Comparison of ENCODE assay signal across 8 cellular contexts in the genomic region with DNA sequence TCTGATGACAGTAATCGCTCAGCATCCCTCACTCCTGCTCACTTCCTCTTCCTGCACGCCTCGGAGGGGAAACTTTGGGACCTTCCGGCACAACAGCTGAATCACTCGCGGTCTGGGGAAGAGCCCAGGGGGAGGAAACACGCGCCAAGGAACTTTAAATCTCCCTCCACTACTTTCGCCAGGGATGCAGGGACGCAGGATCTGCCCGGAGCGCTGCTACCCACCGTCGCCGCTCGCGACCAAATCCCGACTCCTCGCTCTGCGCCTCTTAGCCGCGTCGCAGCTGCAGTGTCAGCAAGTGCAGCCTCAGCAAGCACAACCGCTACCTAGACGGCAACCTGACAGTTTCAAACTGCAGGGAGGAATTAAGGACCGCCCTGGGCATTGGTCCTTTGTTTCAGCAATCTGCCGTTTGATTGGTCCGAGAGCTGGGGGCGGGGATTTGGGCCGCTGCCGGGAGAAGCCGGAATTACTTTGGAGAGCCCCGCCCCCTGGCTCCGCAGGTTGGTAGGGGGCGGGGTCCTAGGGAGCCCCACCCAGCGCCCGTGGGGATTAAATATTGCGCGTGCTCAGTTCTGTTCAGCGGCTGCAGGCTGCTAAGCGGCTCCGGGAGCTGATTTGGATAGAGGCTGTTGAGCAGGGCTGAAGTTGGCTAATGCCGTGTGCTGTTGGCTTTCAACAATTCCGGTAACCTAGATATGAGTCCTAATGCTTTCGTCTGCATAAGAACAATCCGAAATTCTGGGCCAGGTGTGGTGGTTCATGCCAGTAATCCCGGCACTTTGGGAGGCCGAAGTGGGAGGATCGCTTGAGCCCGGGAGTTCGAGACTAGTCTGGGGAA. TPM values are rescaled to one million over a fixed set of nuclear protein-coding genes. Genes with fewer than 3 reads are reported as not detected.
A peak's percentile ranks its signal among the peaks of the same experiment; 100 is the strongest.
DNase-seq lines count a peak whose midpoint lies in the region; ATAC-seq and TF ChIP-seq lines count a peak whose summit lies in the region.

A gene with protein sequence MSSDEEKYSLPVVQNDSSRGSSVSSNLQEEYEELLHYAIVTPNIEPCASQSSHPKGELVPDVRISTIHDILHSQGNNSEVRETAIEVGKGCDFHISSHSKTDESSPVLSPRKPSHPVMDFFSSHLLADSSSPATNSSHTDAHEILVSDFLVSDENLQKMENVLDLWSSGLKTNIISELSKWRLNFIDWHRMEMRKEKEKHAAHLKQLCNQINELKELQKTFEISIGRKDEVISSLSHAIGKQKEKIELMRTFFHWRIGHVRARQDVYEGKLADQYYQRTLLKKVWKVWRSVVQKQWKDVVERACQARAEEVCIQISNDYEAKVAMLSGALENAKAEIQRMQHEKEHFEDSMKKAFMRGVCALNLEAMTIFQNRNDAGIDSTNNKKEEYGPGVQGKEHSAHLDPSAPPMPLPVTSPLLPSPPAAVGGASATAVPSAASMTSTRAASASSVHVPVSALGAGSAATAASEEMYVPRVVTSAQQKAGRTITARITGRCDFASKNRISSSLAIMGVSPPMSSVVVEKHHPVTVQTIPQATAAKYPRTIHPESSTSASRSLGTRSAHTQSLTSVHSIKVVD (minus strand): TSS at position 356 of the 841 bp plus-strand sequence. CDS start 4,500 bp downstream, outside the sequence.

- no peak for TF ChIP-seq CTCF in LNCaP clone FGC (IDR thresholded peaks at IDR 0.05; ENCODE audit: control insufficient read depth, extremely low read depth, insufficient read depth)
- TF ChIP-seq CTCF in RWPE1 (conservative IDR thresholded peaks at IDR 0.05; ENCODE audit: low read depth), result no peak

- H3K4me3 ChIP-seq in LNCaP clone FGC (ENCODE audit: low read depth, low read length), result peak within 1 kb of the TSS; percentile 70

- peak within 1 kb of the TSS; percentile 93 for H3K27ac ChIP-seq in RWPE1

- CTCF ChIA-PET in RWPE1 (lab: Yijun Ruan, JAX), result interaction anchor here (0.6 to 1.2 kb wide), 6 partner anchors 36 to 884 kb away, joined by 3 to 4 read pairs (median 3); no protein-coding TSS in a partner anchor

- H3K4me1 Mint-ChIP-seq in activated T-helper 17 cell treated with anti-CD3 and anti-CD28 coated beads, Interleukin-2, amount 50 U/mL, for 72 hours, result peaks cover 23% of the 10 kb centered on the region
- H3K4me1 Mint-ChIP-seq in naive B cell, result peaks cover 25 to 39% (median 37%) of the 10 kb centered on the region in 3 donors
- peaks cover 32% of the 10 kb centered on the region for H3K4me1 Mint-ChIP-seq in stimulated activated memory B cell treated with anti-CD40 and anti-IgM and Interleukin-4, amounts not matched to agents 10 μg/mL and 1 μg/mL and 100 μg/mL, for 72 hours

- DNase-seq in Daoy (ENCODE audit: low read depth), result peak; percentile 96
- peak; percentile 95 for DNase-seq in GOT3 (lab: John Stamatoyannopoulos, UW)
- peak; percentile 94 for DNase-seq in LNCaP clone FGC (ENCODE audit: low read depth)
- peak; percentile 100 for DNase-seq in RWPE1 (ENCODE audit: low spot score)
- DNase-seq in fibroblast of gingiva (ENCODE audit: low read depth), result peak; percentile 92
- DNase-seq in naive B cell, result peak; percentile 98

- no peaks in the 10 kb centered on the region for H3K27me3 Mint-ChIP-seq in activated T-helper 17 cell treated with anti-CD3 and anti-CD28 coated beads, Interleukin-2, amount 50 U/mL, for 72 hours
- peaks cover 8 to 16% (median 15%) of the 10 kb centered on the region in 3 donors for H3K27me3 Mint-ChIP-seq in naive B cell
- no peaks in the 10 kb centered on the region for H3K27me3 Mint-ChIP-seq in stimulated activated memory B cell treated with anti-CD40 and anti-IgM and Interleukin-4, amounts not matched to agents 10 μg/mL and 1 μg/mL and 100 μg/mL, for 72 hours

- peak; percentile 93 for ATAC-seq in activated T-helper 17 cell treated with anti-CD3 and anti-CD28 coated beads, Interleukin-2, amount 50 U/mL, for 72 hours (replicated peaks)
- peak; percentile 91 to 93 for ATAC-seq in naive B cell (ENCODE audit: low read depth in 2 of 2)
- ATAC-seq in stimulated activated memory B cell treated with anti-CD40 and anti-IgM and Interleukin-4, amounts not matched to agents 10 μg/mL and 1 μg/mL and 100 μg/mL, for 72 hours, result peak; percentile 98

- no peaks in the 10 kb centered on the region for H3K9me3 Mint-ChIP-seq in activated T-helper 17 cell treated with anti-CD3 and anti-CD28 coated beads, Interleukin-2, amount 50 U/mL, for 72 hours
- H3K9me3 Mint-ChIP-seq in naive B cell, result peaks cover 0 to 1% (median 0%) of the 10 kb centered on the region in 7 donors
- H3K9me3 Mint-ChIP-seq in stimulated activated memory B cell treated with anti-CD40 and anti-IgM and Interleukin-4, amounts not matched to agents 10 μg/mL and 1 μg/mL and 100 μg/mL, for 72 hours, result no peaks in the 10 kb centered on the region

- H3K4me3 Mint-ChIP-seq in activated T-helper 17 cell treated with anti-CD3 and anti-CD28 coated beads, Interleukin-2, amount 50 U/mL, for 72 hours, result peak within 1 kb of the TSS; percentile 99
- peak within 1 kb of the TSS; percentile 98 to 100 (median 100) for H3K4me3 Mint-ChIP-seq in naive B cell
- H3K4me3 Mint-ChIP-seq in stimulated activated memory B cell treated with anti-CD40 and anti-IgM and Interleukin-4, amounts not matched to agents 10 μg/mL and 1 μg/mL and 100 μg/mL, for 72 hours, result peak within 1 kb of the TSS; percentile 100

- peak within 1 kb of the TSS; percentile 99 for H3K27ac Mint-ChIP-seq in activated T-helper 17 cell treated with anti-CD3 and anti-CD28 coated beads, Interleukin-2, amount 50 U/mL, for 72 hours
- peak within 1 kb of the TSS; percentile 96 to 99 (median 98) for H3K27ac Mint-ChIP-seq in naive B cell
- peak within 1 kb of the TSS; percentile 97 for H3K27ac Mint-ChIP-seq in stimulated activated memory B cell treated with anti-CD40 and anti-IgM and Interleukin-4, amounts not matched to agents 10 μg/mL and 1 μg/mL and 100 μg/mL, for 72 hours

- POLR2A ChIA-PET in RWPE1 (lab: Yijun Ruan, JAX; ENCODE audit: low non-redundant PET), result interaction anchor here (0.9 kb wide), 1 partner anchor 207 kb away, joined by 3 read pairs; no protein-coding TSS in a partner anchor

- H3K36me3 Mint-ChIP-seq in activated T-helper 17 cell treated with anti-CD3 and anti-CD28 coated beads, Interleukin-2, amount 50 U/mL, for 72 hours (ENCODE audit: low read depth), result peaks cover 40% of the 10 kb centered on the region
- H3K36me3 Mint-ChIP-seq in naive B cell, result peaks cover 5 to 17% of the 10 kb centered on the region in 2 donors
- peaks cover 19% of the 10 kb centered on the region for H3K36me3 Mint-ChIP-seq in stimulated activated memory B cell treated with anti-CD40 and anti-IgM and Interleukin-4, amounts not matched to agents 10 μg/mL and 1 μg/mL and 100 μg/mL, for 72 hours

RNA-seq across cellular contexts. Expression of the gene that starts here (rescaled TPM):
- total RNA-seq in Daoy (2014; rRNA removed; shearing (Covaris generic)), result 45.1 and 51.1 TPM in 2 replicates
- 10 to 100 TPM in 1 of 2 donors, 1 to 10 TPM in 1; 9.2 to 18.3 TPM for total RNA-seq in activated T-helper 17 cell treated with anti-CD3 and anti-CD28 coated beads, Interleukin-2, amount 50 U/mL, for 72 hours
- 10 to 100 TPM; 11.1 to 26.7 (median 18.9) TPM for polyA plus RNA-seq in naive B cell (ENCODE audit: low read depth in 6 of 6)

Comparison
In these comparisons a context has a peak if more than half of its experiments do, and no peak if none do; other contexts are left out.
1. Peak in every context shown above with its lines: DNase-seq, ATAC-seq, H3K4me3 ChIP-seq and H3K27ac ChIP-seq.